14 cellular contexts compared by ENCODE assay signal in genomic region chr14:92632546-92633273, GRCh38.
A peak's percentile ranks its signal among the peaks of the same experiment; 100 is the strongest.
DNase-seq lines count a peak whose midpoint lies in the region; ATAC-seq, FAIRE-seq and TF ChIP-seq lines count a peak whose summit lies in the region.
"Had no signal": no experiment of that assay in that cellular context is flagged by ENCODE, and none has a peak within 500 bp of the region (broad histone marks: within the 10 kb centered on the region; RNA-seq: fewer than 3 reads in every experiment).

No MANE protein-coding gene starts in this region.

- no peak for TF ChIP-seq POLR2A in A549 (IDR thresholded peaks at IDR 0.05; ENCODE audit: low read length)
- no peak for TF ChIP-seq POLR2A in suprapubic skin (IDR thresholded peaks at IDR 0.05)

- CTCF ChIA-PET in A549 (lab: Yijun Ruan, JAX) = interaction anchor here (1.4 to 1.6 kb wide), 3 partner anchors 19 to 57 kb away, joined by 3 to 5 read pairs (median 4); no protein-coding TSS in a partner anchor

- no peak overlapping the region for H2BK15ac ChIP-seq in mesenchymal stem cell (ENCODE audit: low read depth, poor library complexity, severe bottlenecking)

- peak overlapping the region in 1 of 2 experiments; percentile 76 for H3K14ac ChIP-seq in mesenchymal stem cell (ENCODE audit: low read length in 2 of 2)

- ATAC-seq in A549 = peak; percentile 17 to 40; a peak in 3 of 6 replicates
- ATAC-seq in esophagus mucosa = peak; percentile 8

- H3K18ac ChIP-seq in mesenchymal stem cell (ENCODE audit: low read depth in 1 of 2, low read length in 2 of 2) = no peak overlapping the region

- H3K27me3 ChIP-seq in mesenchymal stem cell (ENCODE audit: control insufficient read depth in 1 of 2, insufficient read depth in 1 of 2, low read length in 2 of 2) (no peaks in the 10 kb centered on the region), suprapubic skin (no peaks in the 10 kb centered on the region)
- H3K27me3 ChIP-seq: left lung, SJCRH30, tibial artery had no signal

- no peak for TF ChIP-seq EP300 in A549 (IDR thresholded peaks at IDR 0.05)
- no peak for TF ChIP-seq EP300 in suprapubic skin (IDR thresholded peaks at IDR 0.05)

- 94% methylated on average over 14 of the region's 15 CpGs for WGBS in A549 (ENCODE audit: missing lambda C conversion rate)
- 91% methylated on average over 15 of the region's 15 CpGs for WGBS in mesenchymal stem cell
- 84% methylated on average over 14 of the region's 15 CpGs for WGBS in suprapubic skin

- no peak overlapping the region for H2AK5ac ChIP-seq in mesenchymal stem cell (ENCODE audit: low read length, severe bottlenecking)

- H3K9ac ChIP-seq in mesenchymal stem cell (ENCODE audit: low read length) = no peak overlapping the region

- no peak overlapping the region for H2AFZ ChIP-seq in mesenchymal stem cell (ENCODE audit: low read depth, low read length)

- no peak for DNase-seq in A549 (ENCODE audit: low read depth in 1 of 2, low spot score in 1 of 2)
- DNase-seq in D341Med (ENCODE audit: low spot score) = peak; percentile 30
- peak; percentile 72 for DNase-seq in posterior vena cava (ENCODE audit: low spot score)
- DNase-seq in mesenchymal stem cell = no peak
- DNase-seq in H4 (ENCODE audit: low spot score) = no peak
- DNase-seq in NCI-H774 (lab: John Stamatoyannopoulos, UW) = no peak
- no peak for DNase-seq in suprapubic skin (ENCODE audit: low spot score in 2 of 2)
- DNase-seq: activated CD4-positive, CD25-positive, alpha-beta regulatory T cell; NCI-H1417 treated with DMSO at 0.1 percent for 48 hours; SJCRH30; T-helper 2 cell had no signal

- no peak overlapping the region for H4K91ac ChIP-seq in mesenchymal stem cell (ENCODE audit: low read length)

- TF ChIP-seq RAD21 in A549 (conservative IDR thresholded peaks at IDR 0.05 in 1 of 2, IDR thresholded peaks at IDR 0.05 in 1 of 2) = no peak

- H3K23ac ChIP-seq in mesenchymal stem cell (ENCODE audit: low read length in 2 of 2) = no peak overlapping the region

- H2BK120ac ChIP-seq in mesenchymal stem cell (ENCODE audit: low read depth, low read length) = no peak overlapping the region

- H3K9me3 ChIP-seq in A549 (peaks cover 5% of the 10 kb centered on the region), mesenchymal stem cell (ENCODE audit: control insufficient read depth, low read length) (peaks cover 11% of the 10 kb centered on the region), suprapubic skin (peaks cover 7% of the 10 kb centered on the region)
- H3K9me3 ChIP-seq: SJCRH30 had no signal

- H3K36me3 ChIP-seq in mesenchymal stem cell (ENCODE audit: control insufficient read depth in 1 of 2, insufficient read depth in 2 of 2, low read depth in 1 of 2, low read length in 2 of 2) (peaks cover 16 to 20% of the 10 kb centered on the region in 2 experiments), suprapubic skin (no peaks in the 10 kb centered on the region)
- H3K36me3 ChIP-seq: SJCRH30 had no signal

- no peak for TF ChIP-seq CTCF in A549 (IDR thresholded peaks at IDR 0.05)
- no peak for TF ChIP-seq CTCF in suprapubic skin (IDR thresholded peaks at IDR 0.05)

- H3K4me3 ChIP-seq in A549 (no peak overlapping the region), mesenchymal stem cell (ENCODE audit: insufficient read depth in 1 of 2, low read depth in 1 of 2, low read length in 2 of 2) (no peak overlapping the region), suprapubic skin (no peak overlapping the region)
- H3K4me3 ChIP-seq: SJCRH30, tibial artery had no signal

- H3K4me1 ChIP-seq in A549 (peaks cover 22% of the 10 kb centered on the region; the same call in 2 of the 3 replicates), mesenchymal stem cell (ENCODE audit: control insufficient read depth, insufficient read depth, low read depth, low read length) (peaks cover 15% of the 10 kb centered on the region), suprapubic skin (no peaks in the 10 kb centered on the region)
- H3K4me1 ChIP-seq: SJCRH30 had no signal

- H3K79me1 ChIP-seq in mesenchymal stem cell (replicated peaks; ENCODE audit: low read length, poor library complexity, severe bottlenecking) = peaks cover 10% of the 10 kb centered on the region

- POLR2A ChIA-PET in A549 (lab: Yijun Ruan, JAX) = no interaction called here

- FAIRE-seq in A549 (lab: Jason Lieb, UNC) = no peak

- H2BK5ac ChIP-seq in mesenchymal stem cell (ENCODE audit: low read depth, low read length, poor library complexity, severe bottlenecking) = no peak overlapping the region

- no peak overlapping the region for H4K8ac ChIP-seq in mesenchymal stem cell (ENCODE audit: low read length)

- H3K4me2 ChIP-seq in A549 (peak overlapping the region; percentile 1; the same call in 1 of the 3 replicates), mesenchymal stem cell (ENCODE audit: low read length, poor library complexity, severe bottlenecking) (no peak overlapping the region)

- no peak overlapping the region for H2BK12ac ChIP-seq in mesenchymal stem cell (ENCODE audit: low read length in 2 of 2)

- H3K4ac ChIP-seq in mesenchymal stem cell (ENCODE audit: low read depth in 1 of 2, low read length in 2 of 2) = no peak overlapping the region

- H3K27ac ChIP-seq in A549 (peak overlapping the region in 1 of 2 experiments; percentile 59; a peak in 3 of 6 replicates), mesenchymal stem cell (ENCODE audit: low read length, poor library complexity, severe bottlenecking) (no peak overlapping the region), suprapubic skin (no peak overlapping the region)
- H3K27ac ChIP-seq: SJCRH30 had no signal

- intact Hi-C loops in posterior vena cava (cut with DNase I) = no loop called here

TF ChIP-seq in A549, 52 proteins besides CTCF, POLR2A, EP300 and RAD21:
- TF ChIP-seq PHF8 (IDR thresholded peaks at IDR 0.05; ENCODE audit: borderline replicate concordance, low read depth) = no peak
- no peak for TF ChIP-seq CEBPB (IDR thresholded peaks at IDR 0.05)
- no peak for TF ChIP-seq ZNF302 (CRISPR knock-in tag; IDR thresholded peaks at IDR 0.05)
- TF ChIP-seq CBX8 (IDR thresholded peaks at IDR 0.05) = no peak
- TF ChIP-seq, protein P1, sequence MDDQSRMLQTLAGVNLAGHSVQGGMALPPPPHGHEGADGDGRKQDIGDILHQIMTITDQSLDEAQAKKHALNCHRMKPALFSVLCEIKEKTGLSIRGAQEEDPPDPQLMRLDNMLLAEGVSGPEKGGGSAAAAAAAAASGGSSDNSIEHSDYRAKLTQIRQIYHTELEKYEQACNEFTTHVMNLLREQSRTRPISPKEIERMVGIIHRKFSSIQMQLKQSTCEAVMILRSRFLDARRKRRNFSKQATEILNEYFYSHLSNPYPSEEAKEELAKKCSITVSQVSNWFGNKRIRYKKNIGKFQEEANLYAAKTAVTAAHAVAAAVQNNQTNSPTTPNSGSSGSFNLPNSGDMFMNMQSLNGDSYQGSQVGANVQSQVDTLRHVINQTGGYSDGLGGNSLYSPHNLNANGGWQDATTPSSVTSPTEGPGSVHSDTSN (IDR thresholded peaks at IDR 0.05) = no peak
- TF ChIP-seq, protein P2, sequence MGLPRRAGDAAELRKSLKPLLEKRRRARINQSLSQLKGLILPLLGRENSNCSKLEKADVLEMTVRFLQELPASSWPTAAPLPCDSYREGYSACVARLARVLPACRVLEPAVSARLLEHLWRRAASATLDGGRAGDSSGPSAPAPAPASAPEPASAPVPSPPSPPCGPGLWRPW (IDR thresholded peaks at IDR 0.05) = no peak
- no peak for TF ChIP-seq HOXB5 (CRISPR knock-in tag; IDR thresholded peaks at IDR 0.05)
- TF ChIP-seq FOSL2 (IDR thresholded peaks at IDR 0.05) = no peak
- no peak for TF ChIP-seq FOSL2 (CRISPR knock-in tag; IDR thresholded peaks at IDR 0.05)
- TF ChIP-seq RFX5 (IDR thresholded peaks at IDR 0.05) = no peak
- TF ChIP-seq ESRRA (IDR thresholded peaks at IDR 0.05; ENCODE audit: borderline replicate concordance, low read length) = no peak
- no peak for TF ChIP-seq HOXA7 (CRISPR knock-in tag; IDR thresholded peaks at IDR 0.05)

Comparison
In these comparisons a context has a peak if more than half of its experiments do, and no peak if none do; other contexts are left out.
1. DNase-seq: peak in D341Med (single experiment) and posterior vena cava (single experiment); none in A549 (0 of 2), mesenchymal stem cell (single experiment), H4 (single experiment), NCI-H774 (single experiment) and suprapubic skin (0 of 2).